ENCODE assay signal across 10 cellular contexts in the genomic region with DNA sequence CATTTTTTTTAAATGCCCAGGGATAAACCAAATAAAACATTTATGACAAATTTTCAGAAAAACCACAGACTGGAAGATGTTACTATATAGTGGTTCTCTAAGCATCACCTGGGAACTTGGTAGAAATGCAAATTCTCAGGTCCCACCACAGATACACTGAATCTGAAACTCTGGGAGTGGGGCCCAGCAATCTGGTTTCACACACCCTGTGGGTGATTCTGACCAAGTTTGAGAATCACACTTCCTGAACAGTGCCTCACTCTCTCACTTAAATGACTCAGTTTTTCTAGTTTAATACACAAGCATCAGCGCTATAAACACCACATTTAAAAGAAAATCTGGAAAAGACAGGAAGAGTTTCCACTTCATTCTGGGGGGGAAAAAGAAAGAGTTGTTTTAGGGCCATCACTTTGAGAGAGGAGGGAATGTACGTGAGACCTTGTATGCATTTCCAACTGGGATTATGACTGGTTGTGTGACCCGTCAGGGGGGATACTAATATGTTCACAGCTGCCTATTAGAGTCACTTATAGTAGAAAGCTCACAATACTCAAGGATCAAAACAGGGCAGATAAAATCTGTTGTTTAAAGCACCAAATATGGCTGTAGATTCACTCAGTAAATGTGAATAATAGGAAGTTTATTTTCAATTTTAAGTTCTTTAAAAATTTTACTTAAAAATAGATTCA.
A peak's percentile ranks its signal among the peaks of the same experiment; 100 is the strongest.
DNase-seq lines count a peak whose midpoint lies in the region; ATAC-seq, FAIRE-seq and TF ChIP-seq lines count a peak whose summit lies in the region.
"Had no signal": no experiment of that assay in that cellular context is flagged by ENCODE, and none has a peak within 500 bp of the region (broad histone marks: within the 10 kb centered on the region; RNA-seq: fewer than 3 reads in every experiment).

No MANE protein-coding gene starts in this region.

- no peaks in the 10 kb centered on the region for H3K9me3 ChIP-seq in small intestine (ENCODE audit: control insufficient read depth, low read depth)
- H3K9me3 ChIP-seq: neutrophil, transverse colon had no signal

- no peaks in the 10 kb centered on the region for H3K4me1 ChIP-seq in small intestine (ENCODE audit: control insufficient read depth in 2 of 2, insufficient read depth in 1 of 2, low read depth in 1 of 2, low read length in 1 of 2)
- H3K4me1 ChIP-seq: transverse colon had no signal

- intact Hi-C loops in left cardiac atrium (cut with DNase I), result no loop called here

- ATAC-seq in GM18873 (IDR thresholded peaks at IDR 0.05; ENCODE audit: low FRiP score, unreplicated experiment), result peak; percentile 79
- peak; percentile 79 for ATAC-seq in HG03571 (IDR thresholded peaks at IDR 0.05; ENCODE audit: unreplicated experiment)
- no peak for ATAC-seq in left cardiac atrium

- no peak overlapping the region for H3K27ac ChIP-seq in small intestine (ENCODE audit: low read depth in 1 of 2, low read length in 1 of 2)
- H3K27ac ChIP-seq: neutrophil, transverse colon had no signal

- DNase-seq in H54 (ENCODE audit: insufficient read length, low spot score) (no peak), left cardiac atrium (no peak), SW 1271 (lab: John Stamatoyannopoulos, UW) (no peak), small intestine (no peak), SHP77 treated with DMSO at 0.1 percent for 48 hours (lab: John Stamatoyannopoulos, UW) (no peak)
- DNase-seq in stimulated activated CD4-positive, alpha-beta T cell treated with anti-CD3 and anti-CD28 coated beads, Interleukin-2, amount 100 ng/mL, for 24 hours, result peak; percentile 48 to 59
- DNase-seq: transverse colon had no signal

- no peaks in the 10 kb centered on the region for H3K36me3 ChIP-seq in small intestine (ENCODE audit: control insufficient read depth in 2 of 2, insufficient read depth in 2 of 2, low read length in 2 of 2)
- H3K36me3 ChIP-seq: neutrophil, transverse colon had no signal

- no peak for TF ChIP-seq POLR2A in H54 (IDR thresholded peaks at IDR 0.05; ENCODE audit: low read depth, low read length)

- H3K27me3 ChIP-seq in small intestine (ENCODE audit: control insufficient read depth in 2 of 2, insufficient read depth in 2 of 2, low read length in 2 of 2), result no peaks in the 10 kb centered on the region
- H3K27me3 ChIP-seq: neutrophil, transverse colon had no signal

- FAIRE-seq in H54 (lab: Jason Lieb, UNC) (peak; percentile 53), small intestine (lab: Jason Lieb, UNC) (no peak)

- no peak overlapping the region for H3K4me3 ChIP-seq in small intestine (ENCODE audit: low read depth in 1 of 2, low read length in 2 of 2)
- H3K4me3 ChIP-seq: transverse colon had no signal

- whole genome bisulfite sequencing in small intestine, 3 donors, result 62 to 65% (median 63%) methylated on average over 3 of the region's 3 CpGs

Comparison
In these comparisons a context has a peak if more than half of its experiments do, and no peak if none do; other contexts are left out.
1. ATAC-seq: peak in GM18873 (single experiment) and HG03571 (single experiment); none in left cardiac atrium (0 of 2).
2. DNase-seq: peak in stimulated activated CD4-positive, alpha-beta T cell treated with anti-CD3 and anti-CD28 coated beads, Interleukin-2, amount 100 ng/mL, for 24 hours (2 of 2); none in H54 (single experiment), left cardiac atrium (single experiment), SW 1271 (0 of 2), small intestine (single experiment) and SHP77 treated with DMSO at 0.1 percent for 48 hours (single experiment).